In genomic region chr15:78925956-78926743, GRCh38 we compare ENCODE assay signal across 27 cellular contexts. TPM values are rescaled to one million over a fixed set of nuclear protein-coding genes. Genes with fewer than 3 reads are reported as not detected.
A peak's percentile ranks its signal among the peaks of the same experiment; 100 is the strongest.
DNase-seq lines count a peak whose midpoint lies in the region; ATAC-seq, FAIRE-seq and TF ChIP-seq lines count a peak whose summit lies in the region.
"Had no signal": no experiment of that assay in that cellular context is flagged by ENCODE, and none has a peak within 500 bp of the region (broad histone marks: within the 10 kb centered on the region; RNA-seq: fewer than 3 reads in every experiment).

No MANE protein-coding gene starts in this region.

- CTCF ChIA-PET in GM10248 (lab: Yijun Ruan, JAX) = interaction anchor here (0.7 to 1.8 kb wide), 2 partner anchors 12 to 81 kb away, joined by 3 to 4 read pairs; no protein-coding TSS in a partner anchor
- CTCF ChIA-PET in K562 (lab: Yijun Ruan, JAX; ENCODE audit: low intra/inter-chr PET ratio) = no interaction called here

- no TSS peak for BruUV-seq in K562 (replicated peaks; lab: Mats Ljungman, UMichigan)

- intact Hi-C loops in K562 (cut with micrococcal nuclease) = no loop called here

- no peak for DNase-seq in GM10248 (ENCODE audit: extremely low spot score)
- no peak for DNase-seq in K562 (ENCODE audit: extremely low read depth in 1 of 4, low spot score in 3 of 4)
- DNase-seq in osteoblast (ENCODE audit: insufficient read length, low spot score, missing footprints) = peak; percentile 50
- no peak for DNase-seq in nephron progenitor cell
- no peak for DNase-seq in cerebellum (ENCODE audit: low spot score)
- DNase-seq: activated CD4-positive, alpha-beta memory T cell treated with anti-CD3 and anti-CD28 coated beads, Interleukin-2, amount 10 ng/mL, durations not matched to agents 7 days and 5 days; activated gamma-delta T cell treated with Interleukin-2 at 50 U/mL for 16 hours; brain microvascular endothelial cell; DMS 273 treated with DMSO at 0.1 percent for 48 hours; effector memory CD8-positive, alpha-beta T cell; foreskin keratinocyte; GDM1; left lung; naive B cell; NCI-H1092 treated with DMSO at 0.1 percent for 48 hours; NCI-H187 treated with DMSO at 0.1 percent for 48 hours; NCI-H526 treated with DMSO at 0.1 percent for 48 hours; retina; small intestine; stimulated activated naive B cell treated with anti-CD40 and anti-IgM and Interleukin-4, amounts not matched to agents 10 μg/mL and 1 μg/mL and 100 μg/mL, for 72 hours; T1000 had no signal

- H3K9ac ChIP-seq in K562 (ENCODE audit: insufficient read depth in 1 of 2, low read depth in 2 of 2, low read length in 2 of 2) = no peak overlapping the region

- TF ChIP-seq EP300 in K562 (IDR thresholded peaks at IDR 0.05; ENCODE audit: low read length) = no peak

- TF ChIP-seq POLR2A in K562 (conservative IDR thresholded peaks at IDR 0.05) = no peak

- 95% methylated on average over 3 of the region's 5 CpGs for WGBS in K562 (ENCODE audit: insufficient coverage, low coverage, missing lambda C conversion rate)

- ATAC-seq in K562 (no peak), GM21381 (IDR thresholded peaks at IDR 0.05; ENCODE audit: unreplicated experiment) (no peak)
- ATAC-seq: effector memory CD8-positive, alpha-beta T cell; foreskin keratinocyte; Right ventricle myocardium inferior had no signal

- H3K9me3 ChIP-seq in K562 (replicated peaks; ENCODE audit: control insufficient read depth, insufficient read depth, low read depth, low read length) = no peaks in the 10 kb centered on the region
- no peaks in the 10 kb centered on the region for H3K9me3 ChIP-seq in osteoblast (ENCODE audit: low read depth, low read length)
- H3K9me3 ChIP-seq: left lung, thoracic aorta, vagina had no signal

- H3K9me3 Mint-ChIP-seq in IgD-negative memory B cell (no peaks in the 10 kb centered on the region), nephron progenitor cell (no peaks in the 10 kb centered on the region)
- H3K9me3 Mint-ChIP-seq: activated CD4-positive, alpha-beta memory T cell treated with anti-CD3 and anti-CD28 coated beads, Interleukin-2, amount 10 ng/mL, durations not matched to agents 7 days and 5 days; effector memory CD8-positive, alpha-beta T cell; naive B cell; stimulated activated naive B cell treated with anti-CD40 and anti-IgM and Interleukin-4, amounts not matched to agents 10 μg/mL and 1 μg/mL and 100 μg/mL, for 72 hours had no signal

- TF ChIP-seq CTCF in GM10248 (IDR thresholded peaks at IDR 0.05; ENCODE audit: control extremely low read depth, extremely low read depth, low read depth, missing control alignments) (peak; percentile 5), K562 (IDR thresholded peaks at IDR 0.05 in 2 of 3, conservative IDR thresholded peaks at IDR 0.05 in 1 of 3; ENCODE audit: insufficient read depth in 2 of 3, low read depth in 1 of 3, low read length in 3 of 3) (no peak), osteoblast (IDR thresholded peaks at IDR 0.05; ENCODE audit: extremely low read depth, low read depth, low read length) (no peak), nephron progenitor cell (IDR thresholded peaks at IDR 0.05) (no peak)

- H3K27me3 Mint-ChIP-seq in IgD-negative memory B cell (no peaks in the 10 kb centered on the region), nephron progenitor cell (ENCODE audit: low read depth, poor library complexity) (no peaks in the 10 kb centered on the region)
- H3K27me3 Mint-ChIP-seq: activated CD4-positive, alpha-beta memory T cell treated with anti-CD3 and anti-CD28 coated beads, Interleukin-2, amount 10 ng/mL, durations not matched to agents 7 days and 5 days; effector memory CD8-positive, alpha-beta T cell; naive B cell; stimulated activated naive B cell treated with anti-CD40 and anti-IgM and Interleukin-4, amounts not matched to agents 10 μg/mL and 1 μg/mL and 100 μg/mL, for 72 hours had no signal

- no peaks in the 10 kb centered on the region for H3K9me1 ChIP-seq in K562 (ENCODE audit: control insufficient read depth, insufficient read depth, low read length)

- H3K27me3 ChIP-seq in K562 (ENCODE audit: control insufficient read depth in 2 of 2, insufficient read depth in 2 of 2, low read length in 2 of 2) = no peaks in the 10 kb centered on the region
- H3K27me3 ChIP-seq in osteoblast (ENCODE audit: insufficient read depth, low read length) = no peaks in the 10 kb centered on the region
- H3K27me3 ChIP-seq: brain microvascular endothelial cell, foreskin keratinocyte, left lung, vagina had no signal

- H3K36me3 ChIP-seq in K562 (ENCODE audit: control insufficient read depth, insufficient read depth, low read length) = peaks cover 83% of the 10 kb centered on the region; the same call in 2 of the 3 replicates
- peaks cover 28% of the 10 kb centered on the region for H3K36me3 ChIP-seq in osteoblast (ENCODE audit: insufficient read depth, low read length)

- H3K4me1 Mint-ChIP-seq in IgD-negative memory B cell (peaks cover 0 to 12% (median 9%) of the 10 kb centered on the region in 3 donors), nephron progenitor cell (peaks cover 2% of the 10 kb centered on the region)

- H3K79me2 ChIP-seq in K562 (ENCODE audit: control insufficient read depth, insufficient read depth, low read length) (no peaks in the 10 kb centered on the region), osteoblast (ENCODE audit: insufficient read depth, low read length) (no peaks in the 10 kb centered on the region)

- H3K4me3 ChIP-seq in K562 = no peak overlapping the region
- H3K4me3 ChIP-seq in osteoblast (ENCODE audit: insufficient read depth, low read length) = no peak overlapping the region
- H3K4me3 ChIP-seq: left lung, thoracic aorta, vagina had no signal

- TF ChIP-seq RAD21 in K562 (CRISPR knock-in tag; conservative IDR thresholded peaks at IDR 0.05 in 1 of 2, IDR thresholded peaks at IDR 0.05 in 1 of 2) = no peak

- peak overlapping the region in 2 of 3 donors; percentile 32 to 33 for H3K27ac Mint-ChIP-seq in IgD-negative memory B cell
- H3K27ac Mint-ChIP-seq in nephron progenitor cell = no peak overlapping the region
- H3K27ac Mint-ChIP-seq: activated CD4-positive, alpha-beta memory T cell treated with anti-CD3 and anti-CD28 coated beads, Interleukin-2, amount 10 ng/mL, durations not matched to agents 7 days and 5 days had no signal

- H3K4me3 Mint-ChIP-seq in IgD-negative memory B cell (no peak overlapping the region), nephron progenitor cell (no peak overlapping the region)
- H3K4me3 Mint-ChIP-seq: activated CD4-positive, alpha-beta memory T cell treated with anti-CD3 and anti-CD28 coated beads, Interleukin-2, amount 10 ng/mL, durations not matched to agents 7 days and 5 days; effector memory CD8-positive, alpha-beta T cell; naive B cell; stimulated activated naive B cell treated with anti-CD40 and anti-IgM and Interleukin-4, amounts not matched to agents 10 μg/mL and 1 μg/mL and 100 μg/mL, for 72 hours had no signal

- no peaks in the 10 kb centered on the region for H4K20me1 ChIP-seq in K562 (replicated peaks; ENCODE audit: control insufficient read depth, insufficient read depth, low read length)
- H4K20me1 ChIP-seq in osteoblast (ENCODE audit: insufficient read depth, low read length) = peaks cover 8% of the 10 kb centered on the region

- H3K4me1 ChIP-seq in K562 (replicated peaks in 1 of 2; ENCODE audit: control insufficient read depth in 2 of 2, insufficient read depth in 2 of 2, low read length in 2 of 2) (peaks cover 7 to 15% of the 10 kb centered on the region in 2 experiments), osteoblast (ENCODE audit: insufficient read depth, low read length) (peaks cover 13% of the 10 kb centered on the region)

- no peak for FAIRE-seq in K562 (lab: Jason Lieb, UNC)
- FAIRE-seq: small intestine had no signal

- H3K27ac ChIP-seq in K562 (ENCODE audit: extremely low read depth, low read depth, low read length) (no peak overlapping the region), osteoblast (ENCODE audit: low read depth, low read length) (no peak overlapping the region)
- H3K27ac ChIP-seq: brain microvascular endothelial cell, C4-2B, foreskin keratinocyte, thoracic aorta, vagina had no signal

- H2AFZ ChIP-seq in K562 (ENCODE audit: low read depth, low read length) (no peak overlapping the region), osteoblast (ENCODE audit: low read length) (no peak overlapping the region)

- no peak overlapping the region for H3K4me2 ChIP-seq in K562 (ENCODE audit: insufficient read depth, low read length)
- no peak overlapping the region for H3K4me2 ChIP-seq in osteoblast (ENCODE audit: insufficient read depth, low read length)

- H3K36me3 Mint-ChIP-seq in IgD-negative memory B cell (peaks cover 4% of the 10 kb centered on the region), nephron progenitor cell (ENCODE audit: low read depth) (peaks cover 25% of the 10 kb centered on the region)

- POLR2A ChIA-PET in GM10248 (lab: Yijun Ruan, JAX) = no interaction called here
- POLR2A ChIA-PET in K562 (lab: Yijun Ruan, JAX) = interaction anchor here (0.9 to 3.3 kb wide), 6 partner anchors 9 to 22 kb away, joined by 3 to 15 read pairs (median 5); no protein-coding TSS in a partner anchor

- in situ Hi-C loops in K562 (cut with MboI) = no loop called here

RNA-seq across cellular contexts. Expression of gene CTSH, which starts 18.7 kb away (rescaled TPM):
- 615 TPM for polyA plus RNA-seq in IgD-negative memory B cell
- 299 and 667 TPM in 2 replicates for total RNA-seq in K562 (2011; cell fraction: chromatin; rRNA removed; ENCODE audit: low replicate concordance)
- 475 and 577 TPM in 2 replicates for total RNA-seq in K562 (2011; cell fraction: nucleolus; rRNA removed)
- total RNA-seq in K562 (2011; cell fraction: nucleoplasm; rRNA removed) = 452 and 464 TPM in 2 replicates
- 221 and 262 TPM in 2 replicates for total RNA-seq in K562 (2014; rRNA removed)
- total RNA-seq in K562 (2014; rRNA removed; fragmentation: Illumina TruSeq; extraction: Trizol) = 130 and 158 TPM in 2 replicates
- 169 and 170 TPM in 2 replicates for total RNA-seq in K562 (2015; rRNA removed; fragmentation: Illumina TruSeq; extraction: Trizol)
- total RNA-seq in K562 (2021) = 173 TPM in 2 replicates
- polyA plus RNA-seq in K562 (2011; rRNA removed) = 346 and 462 TPM in 2 replicates
- polyA plus RNA-seq in K562 (2011; cell fraction: cytosol; rRNA removed) = 293 and 363 TPM in 2 replicates
- 419 and 596 TPM in 2 replicates for polyA plus RNA-seq in K562 (2011; cell fraction: nucleus; rRNA removed)
- 197 and 377 TPM in 2 replicates for polyA plus RNA-seq in K562 (2012)
- 264 and 319 TPM in 2 replicates for polyA plus RNA-seq in K562 (2014; fragmentation: Illumina TruSeq; extraction: Trizol)
- polyA plus RNA-seq in K562 (2014; fragmentation: Nextera tagmentation; extraction: Ambion mirVana) = 10 to 100 TPM; 15.0 to 35.1 TPM
- polyA plus RNA-seq in K562 (2014; rRNA removed) = 314 and 326 TPM in 2 replicates
- polyA minus RNA-seq in K562 (2011; rRNA and poly(A)+ RNA removed) = 172 and 231 TPM in 2 replicates
- 126 and 148 TPM in 2 replicates for polyA minus RNA-seq in K562 (2011; cell fraction: cytosol; rRNA and poly(A)+ RNA removed)
- 135 and 136 TPM in 2 replicates for polyA minus RNA-seq in K562 (2011; cell fraction: nucleus; rRNA and poly(A)+ RNA removed)
- total RNA-seq in osteoblast = 4.7 and 8.8 TPM in 2 replicates
- total RNA-seq in cerebellum = 8.6 TPM

RNA-seq across cellular contexts. Expression of gene MORF4L1, which starts 53.5 kb away (rescaled TPM):
- 218 TPM for polyA plus RNA-seq in IgD-negative memory B cell
- 78.8 and 247 TPM in 2 replicates for total RNA-seq in K562 (2011; cell fraction: chromatin; rRNA removed; ENCODE audit: low replicate concordance)
- total RNA-seq in K562 (2011; cell fraction: nucleolus; rRNA removed) = 43.7 and 63.3 TPM in 2 replicates
- total RNA-seq in K562 (2011; cell fraction: nucleoplasm; rRNA removed) = 127 and 191 TPM in 2 replicates
- 202 and 281 TPM in 2 replicates for total RNA-seq in K562 (2014; rRNA removed)
- 127 and 157 TPM in 2 replicates for total RNA-seq in K562 (2014; rRNA removed; fragmentation: Illumina TruSeq; extraction: Trizol)
- 193 and 197 TPM in 2 replicates for total RNA-seq in K562 (2015; rRNA removed; fragmentation: Illumina TruSeq; extraction: Trizol)
- 187 and 240 TPM in 2 replicates for total RNA-seq in K562 (2021)
- polyA plus RNA-seq in K562 (2011; rRNA removed) = 268 and 400 TPM in 2 replicates
- polyA plus RNA-seq in K562 (2011; cell fraction: cytosol; rRNA removed) = 61.7 and 122 TPM in 2 replicates
- polyA plus RNA-seq in K562 (2011; cell fraction: nucleus; rRNA removed) = 49.9 and 79.3 TPM in 2 replicates
- 208 and 400 TPM in 2 replicates for polyA plus RNA-seq in K562 (2012)
- polyA plus RNA-seq in K562 (2014; fragmentation: Illumina TruSeq; extraction: Trizol) = 497 and 578 TPM in 2 replicates
- polyA plus RNA-seq in K562 (2014; fragmentation: Nextera tagmentation; extraction: Ambion mirVana) = 100 to 1,000 TPM; 244 to 365 TPM
- 454 and 615 TPM in 2 replicates for polyA plus RNA-seq in K562 (2014; rRNA removed)
- polyA minus RNA-seq in K562 (2011; rRNA and poly(A)+ RNA removed) = 149 and 157 TPM in 2 replicates
- polyA minus RNA-seq in K562 (2011; cell fraction: cytosol; rRNA and poly(A)+ RNA removed) = 46.6 and 48.9 TPM in 2 replicates
- polyA minus RNA-seq in K562 (2011; cell fraction: nucleus; rRNA and poly(A)+ RNA removed) = 35.3 and 77.4 TPM in 2 replicates
- total RNA-seq in osteoblast = 446 and 456 TPM in 2 replicates
- 339 TPM for total RNA-seq in cerebellum

Comparison
In these comparisons a context has a peak if more than half of its experiments do, and no peak if none do; other contexts are left out.
1. RNA of gene CTSH, which starts 18.7 kb away (total RNA-seq): 130 to 667 TPM in K562; 8.6 TPM in cerebellum (single experiment) and 4.7 to 8.8 TPM in osteoblast; every median in the first group is over 10 times any median in the second.